8 cellular contexts compared by ENCODE assay signal in genomic region chr10:99621454-99622246, GRCh38. TPM values are rescaled to one million over a fixed set of nuclear protein-coding genes. Genes with fewer than 3 reads are reported as not detected.
A peak's percentile ranks its signal among the peaks of the same experiment; 100 is the strongest.
DNase-seq lines count a peak whose midpoint lies in the region; ATAC-seq, FAIRE-seq and TF ChIP-seq lines count a peak whose summit lies in the region.

No MANE protein-coding gene starts in this region.

- intact Hi-C loops in uterus (cut with DNase I; ENCODE audit: low total_unique reads) = no loop called here

- no peaks in the 10 kb centered on the region for H3K27me3 ChIP-seq in bronchial epithelial cell (ENCODE audit: control insufficient read depth, insufficient read depth, low read length)
- H3K27me3 ChIP-seq in mesendoderm (ENCODE audit: insufficient read depth, low read length, poor library complexity) = no peaks in the 10 kb centered on the region
- H3K27me3 ChIP-seq in uterus = no peaks in the 10 kb centered on the region

- H2BK120ac ChIP-seq in mesendoderm (ENCODE audit: low read depth, low read length) = no peak overlapping the region

- no peak overlapping the region for H4K5ac ChIP-seq in mesendoderm (ENCODE audit: low read length)

- H3K4me2 ChIP-seq in mesendoderm (ENCODE audit: low read length) = peak overlapping the region; percentile 67

- DNase-seq in DMS53 treated with DMSO at 0.1 percent for 48 hours (lab: John Stamatoyannopoulos, UW; ENCODE audit: unreplicated experiment) (peak; percentile 77), NCI-H1694 treated with DMSO at 0.1 percent for 48 hours (lab: John Stamatoyannopoulos, UW) (peak; percentile 45), bronchial epithelial cell (ENCODE audit: low read depth) (peak; percentile 85), mesendoderm (no peak), uterus (no peak), COR-L47 (lab: John Stamatoyannopoulos, UW) (no peak), NCI-H187 treated with DMSO at 0.1 percent for 48 hours (lab: John Stamatoyannopoulos, UW) (no peak)

- peak in 1 of 2 donors; percentile 83 for TF ChIP-seq POLR2A in uterus (IDR thresholded peaks at IDR 0.05)

- H2BK5ac ChIP-seq in mesendoderm (ENCODE audit: low read length) = peak overlapping the region; percentile 11

- no peaks in the 10 kb centered on the region for H3K36me3 ChIP-seq in bronchial epithelial cell (ENCODE audit: control insufficient read depth, insufficient read depth, low read length)
- no peaks in the 10 kb centered on the region for H3K36me3 ChIP-seq in mesendoderm (ENCODE audit: control insufficient read depth, insufficient read depth, low read length)
- no peaks in the 10 kb centered on the region for H3K36me3 ChIP-seq in uterus

- no peak for FAIRE-seq in bronchial epithelial cell (lab: Jason Lieb, UNC)

- H3K9ac ChIP-seq in mesendoderm (ENCODE audit: low read length) = peak overlapping the region; percentile 88

- H3K27ac ChIP-seq in mesendoderm (ENCODE audit: low read depth, low read length) (peak overlapping the region; percentile 79), uterus (peak overlapping the region; percentile 98 to 99)

- no peaks in the 10 kb centered on the region for H3K9me3 ChIP-seq in uterus

- no peak overlapping the region for H2AK5ac ChIP-seq in mesendoderm (ENCODE audit: low read length)

- H3K79me2 ChIP-seq in mesendoderm (ENCODE audit: control insufficient read depth, insufficient read depth, low read length) = peaks cover 12% of the 10 kb centered on the region

- H3K56ac ChIP-seq in mesendoderm (ENCODE audit: low read length) = peak overlapping the region; percentile 94

- H3K4me3 ChIP-seq in bronchial epithelial cell (ENCODE audit: low read depth, low read length) = peak overlapping the region; percentile 57
- peak overlapping the region; percentile 52 for H3K4me3 ChIP-seq in mesendoderm (ENCODE audit: low read length)
- H3K4me3 ChIP-seq in uterus = peak overlapping the region; percentile 69 to 79

- TF ChIP-seq CTCF in bronchial epithelial cell (IDR thresholded peaks at IDR 0.05; ENCODE audit: insufficient read depth, low read length, severe bottlenecking) (no peak), uterus (IDR thresholded peaks at IDR 0.05) (no peak)

- no peak overlapping the region for H4K8ac ChIP-seq in mesendoderm (ENCODE audit: low read depth, low read length)

- no peak overlapping the region for H2BK15ac ChIP-seq in mesendoderm (replicated peaks; ENCODE audit: low read depth)

- ATAC-seq in HG03095 (IDR thresholded peaks at IDR 0.05; ENCODE audit: unreplicated experiment) = no peak

- peaks cover 6% of the 10 kb centered on the region for H3K79me1 ChIP-seq in mesendoderm (ENCODE audit: low read length)

- no peak overlapping the region for H3K23ac ChIP-seq in mesendoderm (ENCODE audit: low read length)

- H3K4me1 ChIP-seq in mesendoderm (ENCODE audit: control insufficient read depth, low read depth, low read length) (peaks cover 3% of the 10 kb centered on the region), uterus (peaks cover 3 to 22% of the 10 kb centered on the region in 2 donors)

- WGBS in mesendoderm (ENCODE audit: extremely low coverage, insufficient coverage, low lambda C conversion rate) = no CpG with 5 or more reads among the region's 30 CpGs

- no peak overlapping the region for H3K4ac ChIP-seq in mesendoderm (ENCODE audit: low read depth, low read length)

- H3K18ac ChIP-seq in mesendoderm (ENCODE audit: low read length) = no peak overlapping the region

RNA-seq across cellular contexts. Expression of gene SLC25A28, which starts 1.4 kb away (rescaled TPM):
- 15.4 and 17.4 TPM in 2 replicates for total RNA-seq in bronchial epithelial cell
- 21.9 TPM for polyA plus RNA-seq in mesendoderm (2013, experiment 1 of 2)
- 21.2 TPM for polyA plus RNA-seq in mesendoderm (2013, experiment 2 of 2)
- 10 to 100 TPM; 11.0 to 72.4 (median 38.8) TPM for total RNA-seq in uterus

RNA-seq across cellular contexts. Expression of gene ENTPD7, which starts 37.7 kb away (rescaled TPM):
- 10.5 and 19.0 TPM in 2 replicates for total RNA-seq in bronchial epithelial cell
- 9.0 TPM for polyA plus RNA-seq in mesendoderm (2013, experiment 1 of 2)
- polyA plus RNA-seq in mesendoderm (2013, experiment 2 of 2) = 8.5 TPM
- 10 to 100 TPM in 1 of 4 donors, 1 to 10 TPM in 2, under 1 TPM in 1; 0.26 to 25.2 (median 5.0) TPM for total RNA-seq in uterus

Comparison
In these comparisons a context has a peak if more than half of its experiments do, and no peak if none do; other contexts are left out.
1. DNase-seq: peak in DMS53 treated with DMSO at 0.1 percent for 48 hours (single experiment), NCI-H1694 treated with DMSO at 0.1 percent for 48 hours (single experiment) and bronchial epithelial cell (single experiment); none in mesendoderm (single experiment), uterus (0 of 2), COR-L47 (single experiment) and NCI-H187 treated with DMSO at 0.1 percent for 48 hours (single experiment).
2. Peak in every context shown above with its lines, with median percentiles within 50 percentile points of each other: H3K4me3 ChIP-seq.